Comparison of ENCODE assay signal across 11 cellular contexts in genomic region chr12:92261692-92262091, GRCh38.
"Had no signal": no experiment of that assay in that cellular context is flagged by ENCODE, and none has a peak within 500 bp of the region (broad histone marks: within the 10 kb centered on the region; RNA-seq: fewer than 3 reads in every experiment).

No MANE protein-coding gene starts in this region.

- H3K36me3 ChIP-seq: HAP-1 had no signal

- H3K27ac ChIP-seq: GM23248 had no signal

- FAIRE-seq: H1, H54 had no signal

- ATAC-seq: GM23338, HCT116 had no signal

- H3K9ac ChIP-seq: GM23248 had no signal

- H3K4me3 ChIP-seq: GM23248, GM23338, HAP-1 had no signal

- H2AFZ ChIP-seq: GM23248, GM23338 had no signal

- H3K9me3 ChIP-seq: HAP-1 had no signal

- H3K4me1 ChIP-seq: HAP-1 had no signal

- H3K4me2 ChIP-seq: GM23338 had no signal

- DNase-seq: GM23248, GOT3, H7, H9, HCEC 1CT, HFFc6 had no signal
